In the genomic region with DNA sequence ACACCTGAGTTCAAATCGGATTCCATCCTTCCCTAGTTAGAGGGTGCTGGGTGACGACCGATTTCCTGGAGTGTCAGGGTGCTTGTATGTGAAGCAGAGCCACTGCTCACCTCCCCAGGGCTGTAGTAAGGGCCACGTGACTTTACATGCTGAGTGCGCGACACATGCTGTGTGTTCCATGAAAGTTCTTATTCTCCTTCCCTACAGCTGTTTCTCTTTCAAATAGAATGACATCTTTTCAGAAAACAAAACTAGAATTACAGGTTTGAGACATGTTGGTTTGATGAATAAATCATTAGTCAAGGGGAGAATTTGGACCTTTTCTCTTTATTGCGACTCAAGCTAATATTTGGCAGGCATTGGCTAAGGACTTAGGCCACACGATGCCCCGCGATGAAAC, we compare ENCODE assay signal across 17 cellular contexts.
"Had no signal": no experiment of that assay in that cellular context is flagged by ENCODE, and none has a peak within 500 bp of the region (broad histone marks: within the 10 kb centered on the region; RNA-seq: fewer than 3 reads in every experiment).

No MANE protein-coding gene starts in this region.

- H3K4me3 ChIP-seq: coronary artery, esophagus squamous epithelium, smooth muscle cell, suprapubic skin, thyroid gland, upper lobe of left lung, uterus had no signal

- H3K27ac ChIP-seq: coronary artery, esophagus squamous epithelium, suprapubic skin, thyroid gland, upper lobe of left lung, uterus had no signal

- H3K4me3 Mint-ChIP-seq: naive thymus-derived CD4-positive, alpha-beta T cell; neural crest cell had no signal

- H3K27ac Mint-ChIP-seq: naive thymus-derived CD4-positive, alpha-beta T cell had no signal

- H3K27me3 ChIP-seq: esophagus squamous epithelium, suprapubic skin, thyroid gland, upper lobe of left lung, uterus had no signal

- H3K36me3 ChIP-seq: esophagus squamous epithelium, suprapubic skin, thyroid gland, upper lobe of left lung, uterus had no signal

- DNase-seq: effector CD4-positive, alpha-beta T cell; esophagus squamous epithelium; foreskin melanocyte; head of caudate nucleus; hippocampal formation; kidney glomerular epithelial cell; naive thymus-derived CD4-positive, alpha-beta T cell; right cardiac atrium; stimulated activated CD4-positive, alpha-beta T cell treated with anti-CD3 and anti-CD28 coated beads, Interleukin-2, amount 100 ng/mL, for 48 hours; stimulated activated naive CD4-positive, alpha-beta T cell treated with Interleukin-2 at 50 U/mL for 16 hours; thyroid gland; upper lobe of left lung; uterus had no signal

- H3K9me3 ChIP-seq: esophagus squamous epithelium, suprapubic skin, thyroid gland, upper lobe of left lung, uterus had no signal

- H3K4me1 ChIP-seq: thyroid gland, upper lobe of left lung, uterus had no signal

- ATAC-seq: naive thymus-derived CD4-positive, alpha-beta T cell; right cardiac atrium had no signal

- H3K9me3 Mint-ChIP-seq: naive thymus-derived CD4-positive, alpha-beta T cell had no signal

- H3K4me1 Mint-ChIP-seq: naive thymus-derived CD4-positive, alpha-beta T cell; neural crest cell had no signal

- H3K4me2 ChIP-seq: smooth muscle cell had no signal
